26 cellular contexts compared by ENCODE assay signal in genomic region chr14:31825459-31825858, GRCh38.
"Had no signal": no experiment of that assay in that cellular context is flagged by ENCODE, and none has a peak within 500 bp of the region (broad histone marks: within the 10 kb centered on the region; RNA-seq: fewer than 3 reads in every experiment).

No MANE protein-coding gene starts in this region.

- H3K4me3 Mint-ChIP-seq: naive thymus-derived CD8-positive, alpha-beta T cell; neural crest cell; stimulated activated memory B cell treated with anti-CD40 and anti-IgM and Interleukin-4, amounts not matched to agents 10 μg/mL and 1 μg/mL and 100 μg/mL, for 72 hours had no signal

- H3K4me2 ChIP-seq: hepatocyte had no signal

- ATAC-seq: heart right ventricle; naive thymus-derived CD8-positive, alpha-beta T cell; pancreas; right cardiac atrium; stimulated activated memory B cell treated with anti-CD40 and anti-IgM and Interleukin-4, amounts not matched to agents 10 μg/mL and 1 μg/mL and 100 μg/mL, for 72 hours; stimulated activated naive CD8-positive, alpha-beta T cell treated with anti-CD3 and anti-CD28 coated beads, Interleukin-15, Interleukin-2, amounts not matched to agents 100 U/mL and 50 U/mL, for 24 hours had no signal

- H3K36me3 ChIP-seq: left ventricle myocardium inferior, pancreas, prostate gland, sigmoid colon, thyroid gland, transverse colon, vagina had no signal

- H3K27me3 ChIP-seq: heart right ventricle, hepatocyte, pancreas, sigmoid colon, spleen, stomach, testis, thyroid gland, transverse colon, upper lobe of left lung, vagina had no signal

- FAIRE-seq: pancreas, small intestine had no signal

- H3K4me1 Mint-ChIP-seq: naive thymus-derived CD8-positive, alpha-beta T cell; stimulated activated memory B cell treated with anti-CD40 and anti-IgM and Interleukin-4, amounts not matched to agents 10 μg/mL and 1 μg/mL and 100 μg/mL, for 72 hours had no signal

- H3K27me3 Mint-ChIP-seq: naive thymus-derived CD8-positive, alpha-beta T cell; stimulated activated memory B cell treated with anti-CD40 and anti-IgM and Interleukin-4, amounts not matched to agents 10 μg/mL and 1 μg/mL and 100 μg/mL, for 72 hours had no signal

- H3K27ac ChIP-seq: heart right ventricle, hepatocyte, left ventricle myocardium inferior, pancreas, prostate gland, sigmoid colon, spleen, stomach, testis, thyroid gland, transverse colon, upper lobe of left lung, vagina had no signal

- H3K9me3 ChIP-seq: heart right ventricle, left ventricle myocardium inferior, pancreas, prostate gland, sigmoid colon, spleen, stomach, testis, thyroid gland, transverse colon, upper lobe of left lung, vagina had no signal

- H3K4me1 ChIP-seq: pancreas, prostate gland, spleen, testis, thyroid gland, upper lobe of left lung had no signal

- H3K9me3 Mint-ChIP-seq: stimulated activated memory B cell treated with anti-CD40 and anti-IgM and Interleukin-4, amounts not matched to agents 10 μg/mL and 1 μg/mL and 100 μg/mL, for 72 hours had no signal

- H3K79me2 ChIP-seq: hepatocyte had no signal

- DNase-seq: heart right ventricle; islet precursor cell; left ventricle myocardium inferior; naive thymus-derived CD8-positive, alpha-beta T cell; nucleus accumbens; pancreas; posterior cingulate gyrus; retina; sigmoid colon; small intestine; spleen; stimulated activated CD4-positive, alpha-beta T cell treated with anti-CD3 and anti-CD28 coated beads, Interleukin-4, amount 100 ng/mL, for 24 hours; stimulated activated CD8-positive, alpha-beta memory T cell treated with anti-CD3 and anti-CD28 coated beads, Interleukin-4, amount 100 ng/mL, for 48 hours; stimulated activated naive CD8-positive, alpha-beta T cell treated with anti-CD3 and anti-CD28 coated beads, Interleukin-15, Interleukin-2, amounts not matched to agents 100 U/mL and 50 U/mL, for 24 hours; stomach; testis; thyroid gland; transverse colon; upper lobe of left lung had no signal

- H3K27ac Mint-ChIP-seq: naive thymus-derived CD8-positive, alpha-beta T cell; stimulated activated memory B cell treated with anti-CD40 and anti-IgM and Interleukin-4, amounts not matched to agents 10 μg/mL and 1 μg/mL and 100 μg/mL, for 72 hours had no signal

- H3K4me3 ChIP-seq: heart right ventricle, hepatocyte, left ventricle myocardium inferior, lung, pancreas, prostate gland, sigmoid colon, spleen, stomach, testis, thyroid gland, transverse colon, upper lobe of left lung, vagina had no signal

- H2AFZ ChIP-seq: hepatocyte had no signal
